ENCODE assay signal across 14 cellular contexts in the genomic region with DNA sequence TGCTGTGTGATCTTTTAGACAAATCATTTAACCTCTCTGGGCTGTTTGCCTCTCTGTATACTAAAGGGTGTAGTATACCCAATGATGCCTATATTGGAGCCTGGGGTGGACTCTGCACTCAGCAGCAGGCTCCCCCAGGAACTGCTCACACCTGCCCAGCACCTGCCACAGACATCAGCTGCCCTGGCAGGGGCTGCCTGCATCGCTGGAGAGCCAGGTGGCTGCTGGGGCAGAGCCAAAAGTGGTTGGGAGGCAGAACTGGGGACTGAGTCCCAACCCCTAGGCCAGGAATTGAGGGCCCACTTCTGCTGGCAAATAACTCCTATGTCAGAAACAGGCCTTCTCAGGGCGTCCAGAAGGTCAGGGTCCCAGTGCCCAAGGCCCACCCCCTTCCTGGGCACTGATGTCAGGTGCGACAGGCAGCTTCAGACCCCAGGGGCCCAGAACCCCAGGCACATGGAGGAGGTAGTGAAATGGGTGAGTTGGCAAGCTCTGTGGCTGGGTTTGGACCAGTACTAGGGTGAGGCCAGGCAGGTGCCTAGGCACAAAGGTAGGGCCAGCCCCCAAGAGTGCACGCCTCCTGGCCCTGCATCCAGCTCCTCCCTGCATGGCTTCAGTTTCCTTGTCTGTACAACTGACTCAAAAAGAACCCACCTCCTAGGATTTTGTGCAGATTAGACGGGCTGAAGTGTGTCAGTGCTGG. TPM values are rescaled to one million over a fixed set of nuclear protein-coding genes. Genes with fewer than 3 reads are reported as not detected.
DNase-seq lines count a peak whose midpoint lies in the region; ATAC-seq and TF ChIP-seq lines count a peak whose summit lies in the region.
"Had no signal": no experiment of that assay in that cellular context is flagged by ENCODE, and none has a peak within 500 bp of the region (broad histone marks: within the 10 kb centered on the region; RNA-seq: fewer than 3 reads in every experiment).

No MANE protein-coding gene starts in this region.

- peak overlapping the region in 4 of 5 experiments; percentile 10 to 87 (median 63) for H3K27ac Mint-ChIP-seq in brain
- no peak overlapping the region for H3K27ac Mint-ChIP-seq in stimulated activated naive B cell treated with anti-CD40 and anti-IgM and Interleukin-4, amounts not matched to agents 10 μg/mL and 1 μg/mL and 100 μg/mL, for 72 hours

- peaks cover 31% of the 10 kb centered on the region for H3K27me3 Mint-ChIP-seq in brain
- H3K27me3 Mint-ChIP-seq in stimulated activated naive B cell treated with anti-CD40 and anti-IgM and Interleukin-4, amounts not matched to agents 10 μg/mL and 1 μg/mL and 100 μg/mL, for 72 hours = peaks cover 83 to 91% of the 10 kb centered on the region in 2 donors

- ATAC-seq in stimulated activated naive B cell treated with anti-CD40 and anti-IgM and Interleukin-4, amounts not matched to agents 10 μg/mL and 1 μg/mL and 100 μg/mL, for 72 hours (replicated peaks) = no peak
- ATAC-seq in HG03521 (IDR thresholded peaks at IDR 0.05; ENCODE audit: unreplicated experiment) = no peak
- no peak for ATAC-seq in esophagus mucosa
- ATAC-seq: HCT116 had no signal

- peak overlapping the region; percentile 67 to 79 (median 76) for H3K4me3 Mint-ChIP-seq in brain
- H3K4me3 Mint-ChIP-seq in stimulated activated naive B cell treated with anti-CD40 and anti-IgM and Interleukin-4, amounts not matched to agents 10 μg/mL and 1 μg/mL and 100 μg/mL, for 72 hours = peak overlapping the region; percentile 52 to 59

- intact Hi-C loops in cardiac septum (cut with DNase I) = no loop called here

- no peak for DNase-seq in cardiac muscle cell (ENCODE audit: low read depth in 1 of 2, low spot score in 1 of 2)
- no peak for DNase-seq in cardiac septum (ENCODE audit: low spot score)
- peak; percentile 51 for DNase-seq in NCI-H2107 treated with DMSO at 0.1 percent for 48 hours (lab: John Stamatoyannopoulos, UW; ENCODE audit: unreplicated experiment)
- no peak for DNase-seq in stimulated activated naive B cell treated with anti-CD40 and anti-IgM and Interleukin-4, amounts not matched to agents 10 μg/mL and 1 μg/mL and 100 μg/mL, for 72 hours
- no peak for DNase-seq in NCI-H524 treated with DMSO at 0.1 percent for 48 hours (lab: John Stamatoyannopoulos, UW)
- DNase-seq: AML-193, GDM1, midbrain had no signal

- peak overlapping the region; percentile 21 for H3K27ac ChIP-seq in cardiac muscle cell

- peaks cover 5% of the 10 kb centered on the region for H3K36me3 Mint-ChIP-seq in brain
- no peaks in the 10 kb centered on the region for H3K36me3 Mint-ChIP-seq in stimulated activated naive B cell treated with anti-CD40 and anti-IgM and Interleukin-4, amounts not matched to agents 10 μg/mL and 1 μg/mL and 100 μg/mL, for 72 hours

- H3K9me3 Mint-ChIP-seq in brain = peaks cover 0 to 11% (median 4%) of the 10 kb centered on the region in 5 experiments
- no peaks in the 10 kb centered on the region for H3K9me3 Mint-ChIP-seq in stimulated activated naive B cell treated with anti-CD40 and anti-IgM and Interleukin-4, amounts not matched to agents 10 μg/mL and 1 μg/mL and 100 μg/mL, for 72 hours

- H3K4me1 ChIP-seq in cardiac muscle cell (ENCODE audit: low read depth) = peaks cover 8% of the 10 kb centered on the region

- peaks cover 63% of the 10 kb centered on the region for H3K4me1 Mint-ChIP-seq in brain
- peaks cover 24 to 28% of the 10 kb centered on the region in 2 donors for H3K4me1 Mint-ChIP-seq in stimulated activated naive B cell treated with anti-CD40 and anti-IgM and Interleukin-4, amounts not matched to agents 10 μg/mL and 1 μg/mL and 100 μg/mL, for 72 hours

- no peaks in the 10 kb centered on the region for H3K9me3 ChIP-seq in cardiac muscle cell (ENCODE audit: low read depth)

- peaks cover 44% of the 10 kb centered on the region for H3K27me3 ChIP-seq in cardiac muscle cell

- no peak overlapping the region for H3K4me3 ChIP-seq in cardiac muscle cell

- H3K36me3 ChIP-seq in cardiac muscle cell = no peaks in the 10 kb centered on the region

- TF ChIP-seq CTCF in cardiac muscle cell (IDR thresholded peaks at IDR 0.05; ENCODE audit: low read depth, low read length) = no peak
- no peak for TF ChIP-seq CTCF in brain (conservative IDR thresholded peaks at IDR 0.05)

RNA-seq across cellular contexts. Expression of gene UNC5A, which starts 5.8 kb away (rescaled TPM):
- total RNA-seq in cardiac muscle cell (0.86 and 1.4 TPM in 2 replicates), cardiac septum (0.05 TPM), esophagus mucosa (not detected)
- polyA plus RNA-seq in cardiac muscle cell (0.26 and 0.39 TPM in 2 replicates), brain (ENCODE audit: insufficient read depth, low read depth, low replicate concordance) (50.6 TPM)
- total RNA-seq: fibroblast of villous mesenchyme, NCI-H460 had no signal
